In the genomic region with DNA sequence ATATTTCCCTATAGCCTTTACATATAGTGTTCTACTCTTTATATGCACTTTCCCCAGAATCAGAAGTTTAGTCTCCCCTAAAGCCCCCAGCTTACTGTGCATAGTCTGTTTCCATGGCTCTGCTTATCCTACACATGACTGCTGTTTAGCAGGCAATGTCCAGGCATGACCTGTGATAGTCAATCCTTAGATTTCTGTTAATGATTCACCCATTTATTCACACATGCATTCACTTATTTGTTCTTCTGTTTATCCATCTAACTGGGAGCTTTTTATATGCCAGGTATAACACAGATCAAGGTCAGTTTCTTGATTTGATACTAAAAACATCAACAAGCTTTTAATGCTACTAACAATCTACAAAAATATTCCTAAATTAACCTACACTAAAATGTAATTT, we compare ENCODE assay signal across 26 cellular contexts.
DNase-seq lines count a peak whose midpoint lies in the region; ATAC-seq, FAIRE-seq and TF ChIP-seq lines count a peak whose summit lies in the region.
"Had no signal": no experiment of that assay in that cellular context is flagged by ENCODE, and none has a peak within 500 bp of the region (broad histone marks: within the 10 kb centered on the region; RNA-seq: fewer than 3 reads in every experiment).

No MANE protein-coding gene starts in this region.

- H2BK5ac ChIP-seq in trophoblast cell (ENCODE audit: low read depth, low read length, poor library complexity), result no peak overlapping the region

- no peak overlapping the region for H4K8ac ChIP-seq in trophoblast cell (ENCODE audit: low read depth, low read length)

- TF ChIP-seq POLR2A in HepG2 (IDR thresholded peaks at IDR 0.05; ENCODE audit: insufficient read depth in 1 of 2, low read depth in 2 of 2, low read length in 2 of 2), result no peak

- H2AFZ ChIP-seq in HepG2 (ENCODE audit: low read length) (no peak overlapping the region), trophoblast cell (ENCODE audit: insufficient read depth, low read length, poor library complexity) (no peak overlapping the region)
- H2AFZ ChIP-seq: PC-9 had no signal

- no peaks in the 10 kb centered on the region for H3K36me3 ChIP-seq in HepG2 (replicated peaks in 1 of 2; ENCODE audit: control insufficient read depth in 1 of 2, insufficient read depth in 2 of 2, low read length in 2 of 2)
- no peaks in the 10 kb centered on the region for H3K36me3 ChIP-seq in trophoblast cell (ENCODE audit: control insufficient read depth in 1 of 2, insufficient read depth in 2 of 2, low read length in 2 of 2)
- H3K36me3 ChIP-seq: BLaER1 treated with 17β-estradiol and CSF1 and Interleukin-3, amounts not matched to agents 10 nM and 100 nM; MG63; SJCRH30 had no signal

- H3K23ac ChIP-seq in trophoblast cell (ENCODE audit: low read length), result no peak overlapping the region

- intact Hi-C loops in HepG2 (cut with micrococcal nuclease; ENCODE audit: unreplicated experiment) (no loop called here), posterior cingulate gyrus (cut with DNase I) (no loop called here)

- no peak overlapping the region for H3K18ac ChIP-seq in trophoblast cell (ENCODE audit: low read length)

- no peak for TF ChIP-seq CTCF in epithelial cell of esophagus (IDR thresholded peaks at IDR 0.05; ENCODE audit: insufficient read depth, low read depth, low read length, missing control alignments)
- no peak for TF ChIP-seq CTCF in HepG2 (CRISPR knock-in tag; IDR thresholded peaks at IDR 0.05)
- no peak for TF ChIP-seq CTCF in foreskin keratinocyte (conservative IDR thresholded peaks at IDR 0.05)

- no peak overlapping the region for H2BK12ac ChIP-seq in trophoblast cell (ENCODE audit: low read length)

- no TSS peak for BruUV-seq in HepG2 (replicated peaks; lab: Mats Ljungman, UMichigan)

- no peaks in the 10 kb centered on the region for H3K79me2 ChIP-seq in HepG2 (ENCODE audit: insufficient read depth, low read length)
- H3K79me2 ChIP-seq in trophoblast cell (ENCODE audit: control insufficient read depth, insufficient read depth, low read length, poor library complexity), result no peaks in the 10 kb centered on the region

- DNase-seq in HT-29 (ENCODE audit: low spot score), result peak; percentile 19
- DNase-seq in epithelial cell of esophagus (ENCODE audit: low read depth), result peak; percentile 2
- DNase-seq in HepG2 (ENCODE audit: low spot score), result peak; percentile 22
- DNase-seq in renal cortical epithelial cell (ENCODE audit: low read depth), result peak; percentile 24
- no peak for DNase-seq in foreskin keratinocyte
- DNase-seq in trophoblast cell, result no peak
- DNase-seq in activated effector memory CD4-positive, alpha-beta T cell treated with Interleukin-2 at 50 U/mL for 16 hours, result no peak
- DNase-seq in posterior cingulate gyrus, result no peak
- DNase-seq: AML-193; CD4-positive, alpha-beta T cell; COR-L47; DMS 273 treated with DMSO at 0.1 percent for 48 hours; DND-41; KBM-7; MG63; NCI-H2029; NCI-H2227 treated with DMSO at 0.1 percent for 48 hours; NCI-H526 treated with DMSO at 0.1 percent for 48 hours; PC-9; SJCRH30 had no signal

- POLR2A ChIA-PET in HepG2 (lab: Yijun Ruan, JAX), result no interaction called here

- peaks cover 21% of the 10 kb centered on the region for H3K4me1 ChIP-seq in HepG2 (ENCODE audit: insufficient read depth, low read length)
- no peaks in the 10 kb centered on the region for H3K4me1 ChIP-seq in foreskin keratinocyte
- H3K4me1 ChIP-seq in trophoblast cell (ENCODE audit: control insufficient read depth in 1 of 2, insufficient read depth in 2 of 2, low read length in 2 of 2), result no peaks in the 10 kb centered on the region
- H3K4me1 ChIP-seq: SJCRH30 had no signal

- no peaks in the 10 kb centered on the region for H3K9me3 ChIP-seq in HepG2 (ENCODE audit: low read length)
- no peaks in the 10 kb centered on the region for H3K9me3 ChIP-seq in trophoblast cell (ENCODE audit: insufficient read depth, low read depth, low read length)
- H3K9me3 ChIP-seq: BLaER1 treated with 17β-estradiol and CSF1 and Interleukin-3, amounts not matched to agents 10 nM and 100 nM; MG63; SJCRH30 had no signal

- no peaks in the 10 kb centered on the region for H3K79me1 ChIP-seq in trophoblast cell (ENCODE audit: low read length)

- H3K27ac ChIP-seq in HepG2 (ENCODE audit: extremely low read length, insufficient read depth, low read length) (no peak overlapping the region), foreskin keratinocyte (no peak overlapping the region), trophoblast cell (ENCODE audit: low read depth, low read length) (no peak overlapping the region)
- H3K27ac ChIP-seq: BLaER1 treated with 17β-estradiol and CSF1 and Interleukin-3, amounts not matched to agents 10 nM and 100 nM; PC-9; SJCRH30 had no signal

- CTCF ChIA-PET in HepG2 (lab: Yijun Ruan, JAX; ENCODE audit: low intra/inter-chr PET ratio, low total read pairs), result no interaction called here

- no peak for FAIRE-seq in HepG2 (lab: Jason Lieb, UNC)
- FAIRE-seq: A204.1, GM18507, H54 had no signal

- in situ Hi-C loops in HepG2 (cut with HindIII; ENCODE audit: extremely low pct_ligation_motif_present, low pct_unique_long_range_greater_than_20kb), result no loop called here

- H3K27me3 ChIP-seq in HepG2 (ENCODE audit: control insufficient read depth in 1 of 2, insufficient read depth in 2 of 2, low read length in 2 of 2) (no peaks in the 10 kb centered on the region), foreskin keratinocyte (no peaks in the 10 kb centered on the region), trophoblast cell (ENCODE audit: insufficient read depth, low read length) (no peaks in the 10 kb centered on the region)
- H3K27me3 ChIP-seq: BLaER1 treated with 17β-estradiol and CSF1 and Interleukin-3, amounts not matched to agents 10 nM and 100 nM; MG63; SJCRH30 had no signal

- no peak overlapping the region for H3K4ac ChIP-seq in trophoblast cell (ENCODE audit: low read depth, low read length)

- H3K4me3 ChIP-seq in epithelial cell of esophagus (ENCODE audit: low read length) (no peak overlapping the region), HepG2 (replicated peaks in 1 of 3; ENCODE audit: insufficient read depth in 1 of 3, low read depth in 2 of 3, low read length in 3 of 3) (no peak overlapping the region), trophoblast cell (ENCODE audit: low read depth, low read length) (no peak overlapping the region)
- H3K4me3 ChIP-seq: BLaER1 treated with 17β-estradiol and CSF1 and Interleukin-3, amounts not matched to agents 10 nM and 100 nM; MG63; PC-9; SJCRH30 had no signal

- peak; percentile 82 for ATAC-seq in HepG2
- no peak for ATAC-seq in foreskin keratinocyte
- ATAC-seq: Right ventricle myocardium inferior, SK-N-SH treated with all-trans-retinoic acid at 6 μM for 48 hours had no signal

- H3K9ac ChIP-seq in HepG2 (ENCODE audit: insufficient read depth, low read depth, low read length) (no peak overlapping the region), trophoblast cell (ENCODE audit: low read length) (no peak overlapping the region)
- H3K9ac ChIP-seq: BLaER1 treated with 17β-estradiol and CSF1 and Interleukin-3, amounts not matched to agents 10 nM and 100 nM had no signal

- H2AK5ac ChIP-seq in trophoblast cell (ENCODE audit: low read length), result no peak overlapping the region

- H4K20me1 ChIP-seq in HepG2 (ENCODE audit: insufficient read depth, low read length), result no peaks in the 10 kb centered on the region
- H4K20me1 ChIP-seq: BLaER1 treated with 17β-estradiol and CSF1 and Interleukin-3, amounts not matched to agents 10 nM and 100 nM had no signal

- H4K12ac ChIP-seq in trophoblast cell (ENCODE audit: low read depth, low read length), result no peak overlapping the region

- no peak overlapping the region for H3K14ac ChIP-seq in trophoblast cell (ENCODE audit: low read length)

- H4K91ac ChIP-seq in trophoblast cell (ENCODE audit: low read depth, low read length), result no peak overlapping the region

- TF ChIP-seq RAD21 in HepG2 (CRISPR knock-in tag; IDR thresholded peaks at IDR 0.05), result no peak

- no peak overlapping the region for H2BK120ac ChIP-seq in trophoblast cell (ENCODE audit: insufficient read depth, low read length, poor library complexity)

- no peak for TF ChIP-seq EP300 in HepG2 (IDR thresholded peaks at IDR 0.05; ENCODE audit: low read depth in 2 of 2, low read length in 2 of 2)
- TF ChIP-seq EP300 in HepG2 (CRISPR knock-in tag; IDR thresholded peaks at IDR 0.05; ENCODE audit: borderline replicate concordance), result no peak

- H3K4me2 ChIP-seq in HepG2 (ENCODE audit: low read depth, low read length) (no peak overlapping the region), trophoblast cell (ENCODE audit: low read length) (no peak overlapping the region)
- H3K4me2 ChIP-seq: BLaER1 treated with 17β-estradiol and CSF1 and Interleukin-3, amounts not matched to agents 10 nM and 100 nM; PC-9 had no signal

TF ChIP-seq in HepG2, 621 proteins besides CTCF, POLR2A, EP300 and RAD21 (continues in another document):
- no peak for TF ChIP-seq FOXA1 (IDR thresholded peaks at IDR 0.05)
- TF ChIP-seq FOXA1 (CRISPR knock-in tag; IDR thresholded peaks at IDR 0.05), result no peak
- no peak for TF ChIP-seq NR2F1 (CRISPR knock-in tag; IDR thresholded peaks at IDR 0.05)
- TF ChIP-seq HMG20A (CRISPR knock-in tag; IDR thresholded peaks at IDR 0.05; ENCODE audit: borderline replicate concordance), result peak; percentile 24; the same call in 1 of the 2 replicates

Comparison
In these comparisons a context has a peak if more than half of its experiments do, and no peak if none do; other contexts are left out.
1. DNase-seq: peak in HT-29 (single experiment), epithelial cell of esophagus (single experiment), HepG2 (single experiment) and renal cortical epithelial cell (single experiment); none in foreskin keratinocyte (0 of 2), trophoblast cell (0 of 2), activated effector memory CD4-positive, alpha-beta T cell treated with Interleukin-2 at 50 U/mL for 16 hours (single experiment) and posterior cingulate gyrus (0 of 10).